ENCODE assay signal across 1 cellular context in genomic region chr3:66004244-66004643, GRCh38.
A peak's percentile ranks its signal among the peaks of the same experiment; 100 is the strongest.
TF ChIP-seq lines count a peak whose summit lies in the region.

No MANE protein-coding gene starts in this region.

TF ChIP-seq in HepG2, 621 proteins besides CTCF, POLR2A, EP300 and RAD21 (continued from another document):
- TF ChIP-seq MNT (IDR thresholded peaks at IDR 0.05) (peak; percentile 75), ZNF230 (CRISPR knock-in tag; IDR thresholded peaks at IDR 0.05) (no peak), PLRG1 (conservative IDR thresholded peaks at IDR 0.05) (no peak)
